22 cellular contexts compared by ENCODE assay signal in the genomic region with DNA sequence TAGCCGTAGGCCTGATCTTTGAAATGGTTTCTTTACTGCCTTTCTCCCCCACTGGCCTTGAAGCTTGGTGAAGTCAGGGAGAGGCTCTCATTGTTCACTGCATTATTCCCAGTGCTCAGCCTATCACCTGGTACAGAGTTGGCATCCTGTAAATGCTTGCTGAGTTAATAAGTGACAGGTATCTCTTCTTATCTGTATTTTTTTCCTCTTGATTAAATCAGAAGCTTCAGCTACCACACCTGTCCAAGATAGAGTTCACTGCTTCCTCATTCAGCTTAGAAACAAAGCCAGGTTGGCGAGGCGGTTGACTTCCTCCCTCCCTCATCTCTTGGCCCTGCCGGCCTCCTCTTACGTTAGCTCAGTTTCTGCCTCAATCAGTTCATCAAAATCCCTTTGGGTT.
DNase-seq lines count a peak whose midpoint lies in the region; ATAC-seq and TF ChIP-seq lines count a peak whose summit lies in the region.
"Had no signal": no experiment of that assay in that cellular context is flagged by ENCODE, and none has a peak within 500 bp of the region (broad histone marks: within the 10 kb centered on the region; RNA-seq: fewer than 3 reads in every experiment).

No MANE protein-coding gene starts in this region.

- H2AFZ ChIP-seq in smooth muscle cell (ENCODE audit: low read depth): no peak overlapping the region

- 43% methylated on average over 5 of the region's 5 CpGs for WGBS in right lobe of liver (ENCODE audit: insufficient coverage, low coverage, low lambda C conversion rate, missing lambda C conversion rate)
- WGBS in smooth muscle cell (ENCODE audit: low lambda C conversion rate): 97% methylated on average over 5 of the region's 5 CpGs

- H3K36me3 ChIP-seq in right lobe of liver (no peaks in the 10 kb centered on the region), smooth muscle cell (ENCODE audit: low read depth) (no peaks in the 10 kb centered on the region)

- no peak for ATAC-seq in activated CD8-positive, alpha-beta T cell treated with anti-CD3 and anti-CD28 coated beads, Interleukin-2, amount 10 ng/mL, durations not matched to agents 7 days and 5 days
- no peak for ATAC-seq in activated CD8-positive, alpha-beta T cell treated with anti-CD3 and anti-CD28 coated beads for 36 hours
- ATAC-seq in right lobe of liver (peak; percentile 57 to 82 (median 76)), GM18505 (IDR thresholded peaks at IDR 0.05; ENCODE audit: unreplicated experiment) (no peak)
- ATAC-seq: PC-3 had no signal

- H3K36me3 Mint-ChIP-seq in activated CD8-positive, alpha-beta T cell treated with anti-CD3 and anti-CD28 coated beads, Interleukin-2, amount 10 ng/mL, durations not matched to agents 7 days and 5 days (ENCODE audit: low read depth): no peaks in the 10 kb centered on the region
- H3K36me3 Mint-ChIP-seq in activated CD8-positive, alpha-beta T cell treated with anti-CD3 and anti-CD28 coated beads for 36 hours (ENCODE audit: low read depth): no peaks in the 10 kb centered on the region
- H3K36me3 Mint-ChIP-seq: CD14-positive monocyte had no signal

- H3K27me3 Mint-ChIP-seq in activated CD8-positive, alpha-beta T cell treated with anti-CD3 and anti-CD28 coated beads, Interleukin-2, amount 10 ng/mL, durations not matched to agents 7 days and 5 days (ENCODE audit: low read depth): no peaks in the 10 kb centered on the region
- H3K27me3 Mint-ChIP-seq in activated CD8-positive, alpha-beta T cell treated with anti-CD3 and anti-CD28 coated beads for 36 hours: no peaks in the 10 kb centered on the region

- peaks cover 0 to 24% (median 2%) of the 10 kb centered on the region in 4 donors for H3K4me1 ChIP-seq in right lobe of liver
- H3K4me1 ChIP-seq in smooth muscle cell (ENCODE audit: low read depth): no peaks in the 10 kb centered on the region

- TF ChIP-seq CTCF in activated CD8-positive, alpha-beta T cell treated with anti-CD3 and anti-CD28 coated beads for 36 hours (IDR thresholded peaks at IDR 0.05): no peak
- TF ChIP-seq CTCF in right lobe of liver (IDR thresholded peaks at IDR 0.05) (no peak), smooth muscle cell (IDR thresholded peaks at IDR 0.05; ENCODE audit: borderline replicate concordance, insufficient read depth, poor library complexity, severe bottlenecking) (no peak)

- H4K20me1 ChIP-seq in smooth muscle cell (ENCODE audit: low read depth): no peaks in the 10 kb centered on the region

- POLR2A ChIA-PET in activated CD8-positive, alpha-beta T cell treated with anti-CD3 and anti-CD28 coated beads, Interleukin-2, amount 10 ng/mL, durations not matched to agents 7 days and 5 days (lab: Charles Lee): no interaction called here
- POLR2A ChIA-PET in activated CD8-positive, alpha-beta T cell treated with anti-CD3 and anti-CD28 coated beads for 36 hours (lab: Charles Lee): interaction anchor here (1.1 kb wide), 1 partner anchor 10 kb away, joined by 3 read pairs; no protein-coding TSS in a partner anchor

- TF ChIP-seq POLR2A in right lobe of liver (IDR thresholded peaks at IDR 0.05) (no peak), GM18505 (IDR thresholded peaks at IDR 0.05; ENCODE audit: borderline replicate concordance, extremely low read depth, insufficient read depth, insufficient read length) (no peak)

- peaks cover 4% of the 10 kb centered on the region for H3K4me1 Mint-ChIP-seq in activated CD8-positive, alpha-beta T cell treated with anti-CD3 and anti-CD28 coated beads, Interleukin-2, amount 10 ng/mL, durations not matched to agents 7 days and 5 days (ENCODE audit: low read depth)
- H3K4me1 Mint-ChIP-seq in activated CD8-positive, alpha-beta T cell treated with anti-CD3 and anti-CD28 coated beads for 36 hours (ENCODE audit: low read depth): peaks cover 3% of the 10 kb centered on the region

- no peaks in the 10 kb centered on the region for H3K9me3 ChIP-seq in right lobe of liver
- no peaks in the 10 kb centered on the region for H3K9me3 ChIP-seq in smooth muscle cell (replicated peaks; ENCODE audit: low read depth)

- no peaks in the 10 kb centered on the region for H3K79me2 ChIP-seq in smooth muscle cell (ENCODE audit: low read depth)

- peak overlapping the region; percentile 32 for H3K27ac Mint-ChIP-seq in activated CD8-positive, alpha-beta T cell treated with anti-CD3 and anti-CD28 coated beads, Interleukin-2, amount 10 ng/mL, durations not matched to agents 7 days and 5 days
- H3K27ac Mint-ChIP-seq in activated CD8-positive, alpha-beta T cell treated with anti-CD3 and anti-CD28 coated beads for 36 hours: no peak overlapping the region
- H3K27ac Mint-ChIP-seq: CD14-positive monocyte had no signal

- H3K4me3 ChIP-seq in right lobe of liver: no peak overlapping the region
- H3K4me3 ChIP-seq in smooth muscle cell: no peak overlapping the region
- H3K4me3 ChIP-seq: skin epidermis had no signal

- H3K4me3 Mint-ChIP-seq in activated CD8-positive, alpha-beta T cell treated with anti-CD3 and anti-CD28 coated beads, Interleukin-2, amount 10 ng/mL, durations not matched to agents 7 days and 5 days: no peak overlapping the region
- no peak overlapping the region for H3K4me3 Mint-ChIP-seq in activated CD8-positive, alpha-beta T cell treated with anti-CD3 and anti-CD28 coated beads for 36 hours
- H3K4me3 Mint-ChIP-seq: CD14-positive monocyte had no signal

- no peak overlapping the region for H3K9ac ChIP-seq in smooth muscle cell (ENCODE audit: low read depth)

- H3K27me3 ChIP-seq in right lobe of liver (no peaks in the 10 kb centered on the region), smooth muscle cell (ENCODE audit: low read depth) (no peaks in the 10 kb centered on the region)

- no peaks in the 10 kb centered on the region for H3K9me3 Mint-ChIP-seq in activated CD8-positive, alpha-beta T cell treated with anti-CD3 and anti-CD28 coated beads, Interleukin-2, amount 10 ng/mL, durations not matched to agents 7 days and 5 days (ENCODE audit: insufficient read depth)
- peaks cover 1% of the 10 kb centered on the region for H3K9me3 Mint-ChIP-seq in activated CD8-positive, alpha-beta T cell treated with anti-CD3 and anti-CD28 coated beads for 36 hours

- CTCF ChIA-PET in activated CD8-positive, alpha-beta T cell treated with anti-CD3 and anti-CD28 coated beads, Interleukin-2, amount 10 ng/mL, durations not matched to agents 7 days and 5 days (lab: Charles Lee): interaction anchor here (0.7 to 2.6 kb wide), 4 partner anchors 10 to 347 kb away, joined by 3 to 12 read pairs (median 3); no protein-coding TSS in a partner anchor
- CTCF ChIA-PET in activated CD8-positive, alpha-beta T cell treated with anti-CD3 and anti-CD28 coated beads for 36 hours (lab: Charles Lee): interaction anchor here (1.4 to 1.5 kb wide), 3 partner anchors 9 to 347 kb away, joined by 4 to 5 read pairs (median 5); no protein-coding TSS in a partner anchor

- intact Hi-C loops in activated CD8-positive, alpha-beta T cell treated with anti-CD3 and anti-CD28 coated beads for 36 hours (cut with micrococcal nuclease): no loop called here
- intact Hi-C loops in right lobe of liver (cut with DNase I): loop anchor here in 1 of 2 donors (10.0 kb wide), 1 partner anchor 180 kb away; no protein-coding TSS in a partner anchor

- H3K27ac ChIP-seq in right lobe of liver (no peak overlapping the region), smooth muscle cell (ENCODE audit: low read depth) (no peak overlapping the region)
- H3K27ac ChIP-seq: skin epidermis had no signal

- no peaks in the 10 kb centered on the region for H3F3A ChIP-seq in smooth muscle cell (ENCODE audit: low read depth)

- no peak overlapping the region for H3K4me2 ChIP-seq in smooth muscle cell

- DNase-seq in activated CD8-positive, alpha-beta T cell treated with anti-CD3 and anti-CD28 coated beads, Interleukin-2, amount 10 ng/mL, durations not matched to agents 7 days and 5 days: no peak
- no peak for DNase-seq in activated CD8-positive, alpha-beta T cell treated with anti-CD3 and anti-CD28 coated beads for 36 hours
- DNase-seq in RPMI8226 (peak; percentile 31), right lobe of liver (peak in 1 of 3 donors; percentile 30), smooth muscle cell (lab: John Stamatoyannopoulos, UW; ENCODE audit: unreplicated experiment) (no peak), NCI-H1092 (lab: John Stamatoyannopoulos, UW) (no peak), NCI-H524 treated with DMSO at 0.1 percent for 48 hours (lab: John Stamatoyannopoulos, UW) (no peak)
- DNase-seq: activated CD4-positive, alpha-beta T cell treated with anti-CD3 and anti-CD28 coated beads for 1 hour; activated effector memory CD4-positive, alpha-beta T cell treated with anti-CD3 and anti-CD28 coated beads, Interleukin-2, amount 50 U/mL, for 16 hours; amniotic stem cell; caudate nucleus; DND-41; effector CD4-positive, alpha-beta T cell; MV-4-11; NCI-H2081 treated with DMSO at 0.1 percent for 48 hours; PC-3; posterior cingulate gyrus; stimulated activated CD8-positive, alpha-beta memory T cell treated with anti-CD3 and anti-CD28 coated beads, Interleukin-4, amount 100 ng/mL, for 48 hours; substantia nigra had no signal

Comparison
In these comparisons a context has a peak if more than half of its experiments do, and no peak if none do; other contexts are left out.
1. ATAC-seq: peak in right lobe of liver (4 of 4); none in activated CD8-positive, alpha-beta T cell treated with anti-CD3 and anti-CD28 coated beads, Interleukin-2, amount 10 ng/mL, durations not matched to agents 7 days and 5 days (single experiment), activated CD8-positive, alpha-beta T cell treated with anti-CD3 and anti-CD28 coated beads for 36 hours (single experiment) and GM18505 (single experiment).